16 cellular contexts compared by ENCODE assay signal in genomic region chr10:17181751-17182150, GRCh38. TPM values are rescaled to one million over a fixed set of nuclear protein-coding genes. Genes with fewer than 3 reads are reported as not detected.
DNase-seq lines count a peak whose midpoint lies in the region; ATAC-seq and TF ChIP-seq lines count a peak whose summit lies in the region.
"Had no signal": no experiment of that assay in that cellular context is flagged by ENCODE, and none has a peak within 500 bp of the region (broad histone marks: within the 10 kb centered on the region; RNA-seq: fewer than 3 reads in every experiment).

No MANE protein-coding gene starts in this region.

- WGBS in IMR-90 (ENCODE audit: extremely low coverage in 2 of 2, insufficient read length in 1 of 2), 2 experiments, result no CpG with 5 or more reads among the region's 3 CpGs

- H3K4ac ChIP-seq in IMR-90 (ENCODE audit: low read depth, low read length), result no peak overlapping the region

- TF ChIP-seq RAD21 in IMR-90 (IDR thresholded peaks at IDR 0.05; ENCODE audit: low read length), result no peak

- H3K23ac ChIP-seq in IMR-90 (ENCODE audit: low read depth, low read length), result no peak overlapping the region

- H3K4me1 Mint-ChIP-seq in WTC11 (peaks cover 17% of the 10 kb centered on the region), mesothelial cell of epicardium (peaks cover 20% of the 10 kb centered on the region)

- no peak overlapping the region for H3K4me3 ChIP-seq in IMR-90 (ENCODE audit: insufficient read depth, low read depth, low read length)
- H3K4me3 ChIP-seq: BLaER1, vagina had no signal

- H3K9me1 ChIP-seq in IMR-90 (ENCODE audit: insufficient read depth, low read length), result peaks cover 3% of the 10 kb centered on the region

- H2BK20ac ChIP-seq in IMR-90 (ENCODE audit: low read depth, low read length), result no peak overlapping the region

- H3K27ac Mint-ChIP-seq in WTC11, result peak overlapping the region; percentile 41; the same call in 1 of the 2 replicates
- peak overlapping the region; percentile 50 for H3K27ac Mint-ChIP-seq in mesothelial cell of epicardium
- H3K27ac Mint-ChIP-seq: activated T-helper 2 cell treated with anti-CD3 and anti-CD28 coated beads, Interferon-gamma antibody, Interleukin-2, Interleukin-4, amounts not matched to agents 10 μg/mL and 5 μg/mL and 100 μg/mL, durations not matched to agents 14 hours and 24 hours and 36 hours; stimulated activated naive CD8-positive, alpha-beta T cell treated with anti-CD3 and anti-CD28 coated beads, Interleukin-15, Interleukin-2, amounts not matched to agents 100 ng/mL and 50 ng/mL, for 24 hours had no signal

- POLR2A ChIA-PET in IMR-90 (lab: Charles Lee; ENCODE audit: unreplicated experiment), result no interaction called here
- POLR2A ChIA-PET in WTC11 (lab: Charles Lee), result no interaction called here

- H3K79me1 ChIP-seq in IMR-90 (ENCODE audit: low read depth in 1 of 2, low read length in 2 of 2), result peaks cover 3 to 13% of the 10 kb centered on the region in 2 experiments; a peak in 1 of 4 replicates

- no peak overlapping the region for H3K4me2 ChIP-seq in IMR-90 (ENCODE audit: low read depth, low read length)
- H3K4me2 ChIP-seq: BLaER1 had no signal

- in situ Hi-C loops in IMR-90 (cut with MboI; ENCODE audit: low sequenced_read_pairs), result no loop called here

- H4K91ac ChIP-seq in IMR-90 (ENCODE audit: insufficient read depth, low read depth, low read length), result no peak overlapping the region

- no peak overlapping the region for H2BK5ac ChIP-seq in IMR-90 (ENCODE audit: low read depth, low read length, poor library complexity, severe bottlenecking)

- H4K5ac ChIP-seq in IMR-90 (ENCODE audit: low read depth, low read length), result no peak overlapping the region

- H2AK9ac ChIP-seq in IMR-90 (replicated peaks; ENCODE audit: low read depth, low read length, poor library complexity), result no peak overlapping the region

- 0 out of 2 replicates have a peak overlapping the region, but pooled peaks have one; percentile 32 for H3K14ac ChIP-seq in IMR-90 (replicated peaks; ENCODE audit: low read depth, low read length)

- H3K56ac ChIP-seq in IMR-90 (ENCODE audit: extremely low read depth, insufficient read depth, low read length), result no peak overlapping the region

- H3K4me3 Mint-ChIP-seq in WTC11 (no peak overlapping the region), mesothelial cell of epicardium (no peak overlapping the region)
- H3K4me3 Mint-ChIP-seq: naive B cell; stimulated activated naive CD8-positive, alpha-beta T cell treated with anti-CD3 and anti-CD28 coated beads, Interleukin-15, Interleukin-2, amounts not matched to agents 100 ng/mL and 50 ng/mL, for 24 hours had no signal

- H4K20me1 ChIP-seq in IMR-90 (ENCODE audit: insufficient read depth, low read length), result no peaks in the 10 kb centered on the region
- H4K20me1 ChIP-seq: BLaER1 had no signal

- intact Hi-C loops in IMR-90 (cut with micrococcal nuclease), result no loop called here

- H3K9me3 ChIP-seq in IMR-90 (ENCODE audit: control insufficient read depth, insufficient read depth, low read length), result no peaks in the 10 kb centered on the region
- H3K9me3 ChIP-seq: BLaER1, vagina had no signal

- H2BK15ac ChIP-seq in IMR-90 (ENCODE audit: low read depth, low read length), result no peak overlapping the region

- no peak overlapping the region for H4K8ac ChIP-seq in IMR-90 (ENCODE audit: low read depth in 2 of 2, low read length in 2 of 2)

- H3K36me3 Mint-ChIP-seq in WTC11 (no peaks in the 10 kb centered on the region), mesothelial cell of epicardium (no peaks in the 10 kb centered on the region)
- H3K36me3 Mint-ChIP-seq: naive B cell had no signal

- H3K27ac ChIP-seq in IMR-90 (ENCODE audit: insufficient read depth, low read length), result no peak overlapping the region
- H3K27ac ChIP-seq: BLaER1, vagina had no signal

- no peak for TF ChIP-seq CTCF in IMR-90 (conservative IDR thresholded peaks at IDR 0.05; ENCODE audit: low read depth, low read length)
- TF ChIP-seq CTCF in WTC11 (IDR thresholded peaks at IDR 0.05), result no peak
- no peak for TF ChIP-seq CTCF in mesothelial cell of epicardium (IDR thresholded peaks at IDR 0.05; ENCODE audit: unreplicated experiment)

- no peak overlapping the region for H2AK5ac ChIP-seq in IMR-90 (ENCODE audit: low read depth, low read length)

- ATAC-seq in IMR-90 (ENCODE audit: low read depth) (no peak), WTC11 (peak; percentile 60; the same call in 1 of the 2 replicates), GM18517 (IDR thresholded peaks at IDR 0.05; ENCODE audit: unreplicated experiment) (no peak), HG03460 (IDR thresholded peaks at IDR 0.05; ENCODE audit: unreplicated experiment) (no peak)
- ATAC-seq: esophagus mucosa had no signal

- peaks cover 3% of the 10 kb centered on the region for H3K4me1 ChIP-seq in IMR-90 (ENCODE audit: control insufficient read depth, insufficient read depth, low read length)
- H3K4me1 ChIP-seq: vagina had no signal

- H2AFZ ChIP-seq in IMR-90 (replicated peaks; ENCODE audit: low read length, poor library complexity), result no peak overlapping the region

- CTCF ChIA-PET in IMR-90 (lab: Yijun Ruan, JAX), result no interaction called here
- CTCF ChIA-PET in WTC11 (lab: Charles Lee), result interaction anchor here (1.3 kb wide), 1 partner anchor 194 kb away, joined by 4 read pairs; no protein-coding TSS in a partner anchor

- no peak for TF ChIP-seq POLR2A in IMR-90 (IDR thresholded peaks at IDR 0.05; ENCODE audit: low read depth, low read length)

- dilution Hi-C loops in IMR-90 (cut with HindIII; ENCODE audit: low sequenced_read_pairs, unreplicated experiment), result no loop called here

- DNase-seq in Daoy (ENCODE audit: low read depth), result peak; percentile 15
- no peak for DNase-seq in IMR-90
- no peak for DNase-seq in WTC11 (ENCODE audit: low spot score)
- DNase-seq in mesothelial cell of epicardium (ENCODE audit: low spot score in 2 of 2, unreplicated experiment in 2 of 2), result no peak
- no peak for DNase-seq in D341Med (ENCODE audit: low spot score)
- DNase-seq: head of caudate nucleus; kidney glomerular epithelial cell; naive B cell; stimulated activated CD4-positive, alpha-beta T cell treated with anti-CD3 and anti-CD28 coated beads, Interleukin-12 subunit alpha, Interleukin-12 subunit beta, amount 100 ng/mL, for 4 hours had no signal

- no peaks in the 10 kb centered on the region for H3K27me3 ChIP-seq in IMR-90 (ENCODE audit: control insufficient read depth, insufficient read depth, low read length)
- H3K27me3 ChIP-seq: BLaER1, vagina had no signal

- H3K9me3 Mint-ChIP-seq in WTC11 (no peaks in the 10 kb centered on the region), mesothelial cell of epicardium (no peaks in the 10 kb centered on the region)
- H3K9me3 Mint-ChIP-seq: activated T-helper 2 cell treated with anti-CD3 and anti-CD28 coated beads, Interferon-gamma antibody, Interleukin-2, Interleukin-4, amounts not matched to agents 10 μg/mL and 5 μg/mL and 100 μg/mL, durations not matched to agents 14 hours and 24 hours and 36 hours; naive B cell; stimulated activated naive CD8-positive, alpha-beta T cell treated with anti-CD3 and anti-CD28 coated beads, Interleukin-15, Interleukin-2, amounts not matched to agents 100 ng/mL and 50 ng/mL, for 24 hours had no signal

- H3K9ac ChIP-seq in IMR-90 (ENCODE audit: low read depth, low read length), result no peak overlapping the region
- H3K9ac ChIP-seq: BLaER1 had no signal

- BruUV-seq in IMR-90 (replicated peaks; lab: Mats Ljungman, UMichigan), result no TSS peak

- H3K27me3 Mint-ChIP-seq in WTC11 (ENCODE audit: low read depth) (no peaks in the 10 kb centered on the region), mesothelial cell of epicardium (ENCODE audit: low read depth) (no peaks in the 10 kb centered on the region)
- H3K27me3 Mint-ChIP-seq: naive B cell; stimulated activated naive CD8-positive, alpha-beta T cell treated with anti-CD3 and anti-CD28 coated beads, Interleukin-15, Interleukin-2, amounts not matched to agents 100 ng/mL and 50 ng/mL, for 24 hours had no signal

- no peak overlapping the region for H3K18ac ChIP-seq in IMR-90 (ENCODE audit: low read depth, low read length)

- H3K36me3 ChIP-seq in IMR-90 (ENCODE audit: control insufficient read depth, insufficient read depth, low read length), result no peaks in the 10 kb centered on the region
- H3K36me3 ChIP-seq: BLaER1, vagina had no signal

- H2BK120ac ChIP-seq in IMR-90 (ENCODE audit: low read depth, low read length), result no peak overlapping the region

TF ChIP-seq in IMR-90, 13 proteins besides CTCF, POLR2A, EP300 and RAD21 (continues in another document):
- TF ChIP-seq MAFK (IDR thresholded peaks at IDR 0.05; ENCODE audit: low read depth, low read length) (no peak), CEBPB (IDR thresholded peaks at IDR 0.05; ENCODE audit: low read depth, low read length) (no peak), RCOR1 (IDR thresholded peaks at IDR 0.05; ENCODE audit: insufficient replicate concordance, low read length) (no peak)

RNA-seq across cellular contexts. Expression of gene TRDMT1, which starts 19.7 kb away (rescaled TPM):
- total RNA-seq in Daoy (2014; rRNA removed; shearing (Covaris generic)), result 8.4 and 9.1 TPM in 2 replicates
- total RNA-seq in IMR-90 (2012; rRNA removed) (4.7 and 6.7 TPM in 2 replicates), WTC11 (2021) (10.6 to 11.7 TPM (median 11.0 TPM) in 3 replicates), mesothelial cell of epicardium (8.2 to 12.3 TPM (median 8.6 TPM) in 3 replicates)
- polyA plus RNA-seq in IMR-90 (2012; rRNA removed), result 2.1 and 2.2 TPM in 2 replicates
- polyA plus RNA-seq in IMR-90 (2012; cell fraction: cytosol; rRNA removed), result 0.90 and 4.7 TPM in 2 replicates
- 0.49 and 4.0 TPM in 2 replicates for polyA plus RNA-seq in IMR-90 (2012; cell fraction: nucleus; rRNA removed; ENCODE audit: low replicate concordance)

RNA-seq across cellular contexts. Expression of gene VIM, which starts 46.3 kb away (rescaled TPM):
- total RNA-seq in Daoy (2014; rRNA removed; shearing (Covaris generic)), result 5,657 and 6,746 TPM in 2 replicates
- total RNA-seq in IMR-90 (2012; rRNA removed) (6,409 and 6,735 TPM in 2 replicates), WTC11 (2021) (65.0 to 74.1 TPM (median 66.2 TPM) in 3 replicates), mesothelial cell of epicardium (1,386 to 1,516 TPM (median 1,481 TPM) in 3 replicates)
- polyA plus RNA-seq in IMR-90 (2012; rRNA removed), result 4,502 and 5,313 TPM in 2 replicates
- 3,296 and 6,454 TPM in 2 replicates for polyA plus RNA-seq in IMR-90 (2012; cell fraction: cytosol; rRNA removed)
- 3,181 and 7,305 TPM in 2 replicates for polyA plus RNA-seq in IMR-90 (2012; cell fraction: nucleus; rRNA removed; ENCODE audit: low replicate concordance)

RNA-seq across cellular contexts. Expression of gene CUBN, which starts 52.1 kb away (rescaled TPM):
- total RNA-seq in Daoy (2014; rRNA removed; shearing (Covaris generic)), result 0.71 and 1.7 TPM in 2 replicates
- total RNA-seq in IMR-90 (2012; rRNA removed) (0.54 and 0.83 TPM in 2 replicates), WTC11 (2021) (0.18 to 0.46 TPM (median 0.27 TPM) in 3 replicates), mesothelial cell of epicardium (0.90 to 1.8 TPM (median 1.5 TPM) in 3 replicates)
- polyA plus RNA-seq in IMR-90 (2012; rRNA removed), result 0.10 and 0.19 TPM in 2 replicates
- 0.02 and 0.08 TPM in 2 replicates for polyA plus RNA-seq in IMR-90 (2012; cell fraction: cytosol; rRNA removed)
- 0.21 and 1.1 TPM in 2 replicates for polyA plus RNA-seq in IMR-90 (2012; cell fraction: nucleus; rRNA removed; ENCODE audit: low replicate concordance)

Comparison
In these comparisons a context has a peak if more than half of its experiments do, and no peak if none do; other contexts are left out.
1. RNA of gene VIM, which starts 46.3 kb away (total RNA-seq): 6,409 to 6,735 TPM in IMR-90, 5,657 to 6,746 TPM in Daoy and 1,386 to 1,516 TPM in mesothelial cell of epicardium; 65.0 to 74.1 TPM in WTC11; every median in the first group is over 10 times any median in the second.